In the genomic region with DNA sequence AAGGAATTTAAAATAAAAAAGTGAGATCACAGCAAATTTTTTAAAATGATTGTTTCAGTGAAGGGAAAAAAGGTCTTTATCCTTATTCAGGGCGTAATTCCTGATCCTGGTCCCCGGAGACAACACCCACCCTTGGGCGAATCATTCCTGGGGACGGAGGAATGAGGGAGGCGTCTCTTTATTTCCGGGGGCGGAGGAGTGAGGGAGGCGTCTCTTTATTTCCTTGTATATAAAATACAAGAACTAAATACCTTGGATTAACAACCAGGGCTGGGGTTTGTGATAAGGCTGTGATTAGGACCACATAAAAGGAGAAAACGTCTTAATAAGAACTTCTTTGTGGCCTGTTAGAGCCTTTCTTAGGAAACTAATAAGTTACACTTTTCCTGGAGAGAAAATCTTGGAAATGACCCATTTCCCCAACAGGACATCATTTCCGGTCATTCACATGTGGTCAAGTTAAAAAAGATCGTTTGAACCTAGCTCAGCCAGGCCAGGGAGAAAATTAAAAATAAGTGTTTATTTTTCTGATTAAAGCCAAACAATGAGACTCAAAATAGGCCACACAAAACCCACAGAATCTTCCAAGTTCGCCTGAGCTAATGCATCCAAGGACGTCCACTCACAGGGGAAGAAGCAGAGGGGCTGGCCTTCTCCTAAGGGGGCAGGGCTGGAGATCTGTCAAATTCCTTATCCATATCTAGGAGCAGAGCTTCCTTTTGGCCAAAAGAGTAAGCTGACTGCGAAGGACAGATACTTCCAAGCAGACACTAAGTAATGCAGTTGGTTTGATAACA, we compare ENCODE assay signal across 8 cellular contexts.
A peak's percentile ranks its signal among the peaks of the same experiment; 100 is the strongest.
DNase-seq lines count a peak whose midpoint lies in the region; ATAC-seq and TF ChIP-seq lines count a peak whose summit lies in the region.
"Had no signal": no experiment of that assay in that cellular context is flagged by ENCODE, and none has a peak within 500 bp of the region (broad histone marks: within the 10 kb centered on the region; RNA-seq: fewer than 3 reads in every experiment).

No MANE protein-coding gene starts in this region.

- peaks cover 56% of the 10 kb centered on the region for H3K4me1 ChIP-seq in RWPE2 (ENCODE audit: insufficient read depth, poor library complexity, severe bottlenecking)
- peaks cover 0 to 15% of the 10 kb centered on the region in 2 donors for H3K4me1 ChIP-seq in mucosa of rectum (ENCODE audit: control insufficient read depth in 2 of 2, insufficient read depth in 2 of 2, low read length in 2 of 2)
- H3K4me1 ChIP-seq in vagina: peaks cover 60% of the 10 kb centered on the region

- H3K36me3 ChIP-seq in RWPE2 (ENCODE audit: low read depth): no peaks in the 10 kb centered on the region; the same call in 1 of the 2 replicates
- H3K36me3 ChIP-seq in mucosa of rectum (ENCODE audit: control insufficient read depth in 2 of 2, insufficient read depth in 2 of 2, low read length in 2 of 2): no peaks in the 10 kb centered on the region
- H3K36me3 ChIP-seq in vagina: no peaks in the 10 kb centered on the region
- peaks cover 3% of the 10 kb centered on the region; the same call in 1 of the 2 replicates for H3K36me3 ChIP-seq in WERI-Rb-1

- no peak overlapping the region for H3K9ac ChIP-seq in mucosa of rectum (ENCODE audit: low read depth in 1 of 2, low read length in 2 of 2)

- no peaks in the 10 kb centered on the region for H3K36me3 Mint-ChIP-seq in activated CD4-positive, alpha-beta memory T cell treated with anti-CD3 and anti-CD28 coated beads, Interleukin-2, amount 10 ng/mL, durations not matched to agents 7 days and 5 days (ENCODE audit: low read depth)
- H3K36me3 Mint-ChIP-seq: naive thymus-derived CD4-positive, alpha-beta T cell had no signal

- no peaks in the 10 kb centered on the region for H3K9me3 Mint-ChIP-seq in activated CD4-positive, alpha-beta memory T cell treated with anti-CD3 and anti-CD28 coated beads, Interleukin-2, amount 10 ng/mL, durations not matched to agents 7 days and 5 days
- H3K9me3 Mint-ChIP-seq: naive thymus-derived CD4-positive, alpha-beta T cell had no signal

- no peaks in the 10 kb centered on the region for H3K27me3 ChIP-seq in RWPE2 (ENCODE audit: insufficient read depth, poor library complexity, severe bottlenecking)
- no peaks in the 10 kb centered on the region for H3K27me3 ChIP-seq in mucosa of rectum (ENCODE audit: control insufficient read depth in 2 of 2, insufficient read depth in 2 of 2, low read length in 2 of 2)
- no peaks in the 10 kb centered on the region for H3K27me3 ChIP-seq in vagina
- H3K27me3 ChIP-seq in WERI-Rb-1 (ENCODE audit: insufficient read depth, low read depth, severe bottlenecking): no peaks in the 10 kb centered on the region

- TF ChIP-seq CTCF in RWPE2 (IDR thresholded peaks at IDR 0.05; ENCODE audit: poor library complexity, severe bottlenecking): no peak
- TF ChIP-seq CTCF in vagina (IDR thresholded peaks at IDR 0.05): no peak
- no peak for TF ChIP-seq CTCF in WERI-Rb-1 (IDR thresholded peaks at IDR 0.05; ENCODE audit: low read depth, low read length)

- TF ChIP-seq POLR2A in vagina (IDR thresholded peaks at IDR 0.05): no peak

- H3K27ac ChIP-seq in RWPE2 (ENCODE audit: poor library complexity, severe bottlenecking) (peak overlapping the region; percentile 89), epithelial cell of prostate (peak overlapping the region; percentile 93), mucosa of rectum (ENCODE audit: low read depth in 2 of 2, low read length in 2 of 2) (peak overlapping the region; percentile 19 to 27), vagina (peak overlapping the region; percentile 80), WERI-Rb-1 (no peak overlapping the region)

- CTCF ChIA-PET in activated CD4-positive, alpha-beta memory T cell treated with anti-CD3 and anti-CD28 coated beads, Interleukin-2, amount 10 ng/mL, durations not matched to agents 7 days and 5 days (lab: Charles Lee): interaction anchor here (0.9 to 2.4 kb wide), 8 partner anchors 11 to 119 kb away, joined by 3 to 18 read pairs (median 4); a partner anchor contains a TSS

- peaks cover 15% of the 10 kb centered on the region for H3K27me3 Mint-ChIP-seq in activated CD4-positive, alpha-beta memory T cell treated with anti-CD3 and anti-CD28 coated beads, Interleukin-2, amount 10 ng/mL, durations not matched to agents 7 days and 5 days

- H3K4me3 ChIP-seq in RWPE2 (ENCODE audit: severe bottlenecking): no peak overlapping the region
- H3K4me3 ChIP-seq in mucosa of rectum (ENCODE audit: low read length in 2 of 2): no peak overlapping the region
- no peak overlapping the region for H3K4me3 ChIP-seq in vagina
- no peak overlapping the region for H3K4me3 ChIP-seq in WERI-Rb-1 (ENCODE audit: low read depth, low read length)

- peak; percentile 34; the same call in 1 of the 3 replicates for ATAC-seq in RWPE2 (ENCODE audit: low read depth)

- no peak overlapping the region for H3K27ac Mint-ChIP-seq in activated CD4-positive, alpha-beta memory T cell treated with anti-CD3 and anti-CD28 coated beads, Interleukin-2, amount 10 ng/mL, durations not matched to agents 7 days and 5 days
- H3K27ac Mint-ChIP-seq: naive thymus-derived CD4-positive, alpha-beta T cell had no signal

- intact Hi-C loops in vagina (cut with DNase I): loop anchor here (10.0 kb wide), 2 partner anchors 85 to 95 kb away; a partner anchor contains a TSS

- DNase-seq in RWPE2 (ENCODE audit: low spot score) (no peak), epithelial cell of prostate (ENCODE audit: low read depth, low spot score) (no peak), vagina (ENCODE audit: extremely low spot score in 2 of 2) (no peak), RKO (ENCODE audit: low spot score) (no peak), WERI-Rb-1 (no peak)
- no peak for DNase-seq in activated CD4-positive, alpha-beta memory T cell treated with anti-CD3 and anti-CD28 coated beads, Interleukin-2, amount 10 ng/mL, durations not matched to agents 7 days and 5 days

- no peaks in the 10 kb centered on the region for H3K9me3 ChIP-seq in RWPE2 (ENCODE audit: severe bottlenecking)
- H3K9me3 ChIP-seq in mucosa of rectum (ENCODE audit: control insufficient read depth in 2 of 2, low read length in 2 of 2): no peaks in the 10 kb centered on the region
- no peaks in the 10 kb centered on the region for H3K9me3 ChIP-seq in vagina
- H3K9me3 ChIP-seq in WERI-Rb-1 (ENCODE audit: severe bottlenecking): no peaks in the 10 kb centered on the region

- peaks cover 12% of the 10 kb centered on the region for H3K4me1 Mint-ChIP-seq in activated CD4-positive, alpha-beta memory T cell treated with anti-CD3 and anti-CD28 coated beads, Interleukin-2, amount 10 ng/mL, durations not matched to agents 7 days and 5 days

- POLR2A ChIA-PET in activated CD4-positive, alpha-beta memory T cell treated with anti-CD3 and anti-CD28 coated beads, Interleukin-2, amount 10 ng/mL, durations not matched to agents 7 days and 5 days (lab: Charles Lee): interaction anchor here (0.9 kb wide), 1 partner anchor 100 kb away, joined by 4 read pairs; no protein-coding TSS in a partner anchor

- H3K4me3 Mint-ChIP-seq in activated CD4-positive, alpha-beta memory T cell treated with anti-CD3 and anti-CD28 coated beads, Interleukin-2, amount 10 ng/mL, durations not matched to agents 7 days and 5 days: no peak overlapping the region
